18 cellular contexts compared by ENCODE assay signal in genomic region chr4:20868108-20868507, GRCh38.
"Had no signal": no experiment of that assay in that cellular context is flagged by ENCODE, and none has a peak within 500 bp of the region (broad histone marks: within the 10 kb centered on the region; RNA-seq: fewer than 3 reads in every experiment).

No MANE protein-coding gene starts in this region.

- H3K27ac ChIP-seq: SJSA1, SK-N-MC had no signal

- H3K4me1 ChIP-seq: SJSA1 had no signal

- DNase-seq: KBM-7, MV-4-11, NCI-H1048, NCI-H1436 treated with DMSO at 0.1 percent for 48 hours, NCI-H1694, NCI-H187 treated with DMSO at 0.1 percent for 48 hours, NCI-H2029 treated with DMSO at 0.1 percent for 48 hours, NCI-H2171 treated with DMSO at 0.1 percent for 48 hours, NCI-H345, NCI-H446 treated with DMSO at 0.1 percent for 48 hours, NCI-H524, NCI-H69, NCI-H774, Right ventricle myocardium superior, RPMI8226, SIG-M5 had no signal

- H3K4me3 ChIP-seq: SJSA1, SK-N-MC had no signal

- H3K27me3 ChIP-seq: SJSA1 had no signal

- H3K36me3 ChIP-seq: SJSA1 had no signal

- H3K9me3 ChIP-seq: SJSA1 had no signal
